Comparison of ENCODE assay signal across 2 cellular contexts in genomic region chr22:23251445-23252093, GRCh38.
TF ChIP-seq lines count a peak whose summit lies in the region.

No MANE protein-coding gene starts in this region.

TF ChIP-seq in GM12878, 131 proteins besides CTCF, POLR2A, EP300 and RAD21 (continued from another document and continues in another):
- TF ChIP-seq E4F1 (IDR thresholded peaks at IDR 0.05; ENCODE audit: borderline replicate concordance, partially characterized antibody) (no peak), IKZF1 (conservative IDR thresholded peaks at IDR 0.05) (peak; percentile 21; the same call in 1 of the 2 replicates), BMI1 (IDR thresholded peaks at IDR 0.05; ENCODE audit: borderline replicate concordance) (no peak), RUNX3 (IDR thresholded peaks at IDR 0.05; ENCODE audit: low read length) (no peak), NR2C1 (IDR thresholded peaks at IDR 0.05) (no peak), JUNB (IDR thresholded peaks at IDR 0.05) (peak; percentile 58), STAT1 (conservative IDR thresholded peaks at IDR 0.05) (no peak), TCF7 (IDR thresholded peaks at IDR 0.05; ENCODE audit: borderline replicate concordance) (no peak), EZH2 (IDR thresholded peaks at IDR 0.05; ENCODE audit: borderline replicate concordance, control insufficient read depth, low read depth, low read length) (no peak), FOXM1 (IDR thresholded peaks at IDR 0.05; ENCODE audit: low read depth, low read length) (no peak), YBX1 (IDR thresholded peaks at IDR 0.05) (no peak), TBL1XR1 (IDR thresholded peaks at IDR 0.05; ENCODE audit: low read depth, low read length) (no peak), SP1 (IDR thresholded peaks at IDR 0.05; ENCODE audit: low read depth, low read length) (no peak), SPI1 (IDR thresholded peaks at IDR 0.05; ENCODE audit: borderline replicate concordance, insufficient read depth, low read depth, low read length) (no peak), EED (IDR thresholded peaks at IDR 0.05; ENCODE audit: low read depth) (peak; percentile 74), WRNIP1 (IDR thresholded peaks at IDR 0.05; ENCODE audit: borderline replicate concordance, low read depth, low read length) (no peak), CREB1 (IDR thresholded peaks at IDR 0.05; ENCODE audit: low read depth) (peak; percentile 20; the same call in 1 of the 2 replicates), DPF2 (IDR thresholded peaks at IDR 0.05) (no peak), ATF7 (IDR thresholded peaks at IDR 0.05; ENCODE audit: low read depth) (peak; percentile 76; the same call in 1 of the 2 replicates), RELA (IDR thresholded peaks at IDR 0.05; ENCODE audit: borderline replicate concordance, partially characterized antibody) (no peak), SKIL (IDR thresholded peaks at IDR 0.05; ENCODE audit: low read depth, poor library complexity, severe bottlenecking) (no peak), ZNF207 (IDR thresholded peaks at IDR 0.05; ENCODE audit: borderline replicate concordance) (no peak), ESRRA (IDR thresholded peaks at IDR 0.05; ENCODE audit: low read length) (no peak), ZNF622 (IDR thresholded peaks at IDR 0.05) (no peak), MEF2B (IDR thresholded peaks at IDR 0.05; ENCODE audit: partially characterized antibody, poor library complexity, severe bottlenecking) (no peak), GABPA (IDR thresholded peaks at IDR 0.05; ENCODE audit: low read depth) (no peak), NBN (IDR thresholded peaks at IDR 0.05) (no peak), HDGF (IDR thresholded peaks at IDR 0.05) (no peak), NR2F1 (conservative IDR thresholded peaks at IDR 0.05) (peak; percentile 75), CEBPZ (IDR thresholded peaks at IDR 0.05; ENCODE audit: low read depth, low read length) (no peak)

TF ChIP-seq in SK-N-SH treated with all-trans-retinoic acid at 6 μM for 48 hours, 23 proteins besides CTCF, POLR2A, EP300 and RAD21 (continued from another document):
- no peak for TF ChIP-seq TSHZ2 (CRISPR knock-in tag; IDR thresholded peaks at IDR 0.05)
